ENCODE assay signal across 16 cellular contexts in genomic region chr19:39150235-39150634, GRCh38. TPM values are rescaled to one million over a fixed set of nuclear protein-coding genes. Genes with fewer than 3 reads are reported as not detected.
DNase-seq lines count a peak whose midpoint lies in the region; ATAC-seq and TF ChIP-seq lines count a peak whose summit lies in the region.
"Had no signal": no experiment of that assay in that cellular context is flagged by ENCODE, and none has a peak within 500 bp of the region (broad histone marks: within the 10 kb centered on the region; RNA-seq: fewer than 3 reads in every experiment).

No MANE protein-coding gene starts in this region.

- H3K9me3 Mint-ChIP-seq in Caco-2 (ENCODE audit: unreplicated experiment) (no peaks in the 10 kb centered on the region), endodermal cell (peaks cover 9% of the 10 kb centered on the region), osteocyte (ENCODE audit: unreplicated experiment) (no peaks in the 10 kb centered on the region)
- no peaks in the 10 kb centered on the region for H3K9me3 Mint-ChIP-seq in effector memory CD8-positive, alpha-beta T cell
- H3K9me3 Mint-ChIP-seq: CD14-positive monocyte had no signal

- H3K4me1 Mint-ChIP-seq in Caco-2 (ENCODE audit: low read depth, unreplicated experiment) (peaks cover 51% of the 10 kb centered on the region), endodermal cell (peaks cover 15% of the 10 kb centered on the region), osteocyte (ENCODE audit: unreplicated experiment) (no peaks in the 10 kb centered on the region)
- H3K4me1 Mint-ChIP-seq in effector memory CD8-positive, alpha-beta T cell (ENCODE audit: low read depth in 2 of 2) = peaks cover 20 to 22% of the 10 kb centered on the region in 2 donors

- BruUV-seq in Caco-2 (replicated peaks; lab: Mats Ljungman, UMichigan) = no TSS peak

- H3K4me3 Mint-ChIP-seq in Caco-2 (ENCODE audit: unreplicated experiment) = no peak overlapping the region
- no peak overlapping the region for H3K4me3 Mint-ChIP-seq in endodermal cell
- H3K4me3 Mint-ChIP-seq in effector memory CD8-positive, alpha-beta T cell = no peak overlapping the region
- no peak overlapping the region for H3K4me3 Mint-ChIP-seq in osteocyte (ENCODE audit: unreplicated experiment)
- H3K4me3 Mint-ChIP-seq: CD14-positive monocyte; CD4-positive, alpha-beta memory T cell; GM23338 had no signal

- CTCF ChIA-PET in Caco-2 (lab: Charles Lee) = no interaction called here

- no peak overlapping the region for H3K4me3 ChIP-seq in Caco-2 (ENCODE audit: low read depth, low read length)
- no peak overlapping the region for H3K4me3 ChIP-seq in WERI-Rb-1 (ENCODE audit: low read depth, low read length)
- no peak overlapping the region for H3K4me3 ChIP-seq in endodermal cell (ENCODE audit: low read length)
- H3K4me3 ChIP-seq: GM23338 had no signal

- intact Hi-C loops in Caco-2 (cut with micrococcal nuclease; ENCODE audit: unreplicated experiment) = no loop called here

- H3K9me3 ChIP-seq in Caco-2 = peaks cover 4% of the 10 kb centered on the region; the same call in 1 of the 2 replicates
- H3K9me3 ChIP-seq in WERI-Rb-1 (ENCODE audit: severe bottlenecking) = no peaks in the 10 kb centered on the region
- H3K9me3 ChIP-seq in endodermal cell (ENCODE audit: control insufficient read depth, low read length) = peaks cover 9% of the 10 kb centered on the region
- H3K9me3 ChIP-seq: BE2C had no signal

- H3K4me1 ChIP-seq in Caco-2 = peaks cover 33% of the 10 kb centered on the region
- no peaks in the 10 kb centered on the region for H3K4me1 ChIP-seq in endodermal cell (ENCODE audit: control insufficient read depth, insufficient read depth, low read length)

- H3K27me3 ChIP-seq in Caco-2 (replicated peaks; ENCODE audit: control insufficient read depth, insufficient read depth, low read length) (no peaks in the 10 kb centered on the region), WERI-Rb-1 (ENCODE audit: insufficient read depth, low read depth, severe bottlenecking) (no peaks in the 10 kb centered on the region), endodermal cell (ENCODE audit: control insufficient read depth, insufficient read depth, low read length, poor library complexity, severe bottlenecking) (no peaks in the 10 kb centered on the region)
- H3K27me3 ChIP-seq: BE2C had no signal

- ATAC-seq in activated CD4-positive, CD25-positive, alpha-beta regulatory T cell treated with anti-CD3 and anti-CD28 coated beads, Interleukin-2, amount 50 U/mL, for 24 hours = no peak
- no peak for ATAC-seq in effector memory CD8-positive, alpha-beta T cell (replicated peaks)
- ATAC-seq: GM23338 had no signal

- peak overlapping the region; percentile 60 for H3K27ac ChIP-seq in WERI-Rb-1
- H3K27ac ChIP-seq in endodermal cell (ENCODE audit: low read depth, low read length) = no peak overlapping the region

- H3K36me3 ChIP-seq in Caco-2 (ENCODE audit: control insufficient read depth, insufficient read depth, low read length) (no peaks in the 10 kb centered on the region; the same call in none of the 2 replicates), WERI-Rb-1 (peaks cover 9% of the 10 kb centered on the region), endodermal cell (ENCODE audit: control insufficient read depth, insufficient read depth, low read length) (peaks cover 9% of the 10 kb centered on the region)

- peaks cover 54% of the 10 kb centered on the region for H3K36me3 Mint-ChIP-seq in Caco-2 (ENCODE audit: insufficient read depth, unreplicated experiment)
- H3K36me3 Mint-ChIP-seq in endodermal cell (ENCODE audit: low read depth) = peaks cover 13% of the 10 kb centered on the region
- peaks cover 7% of the 10 kb centered on the region for H3K36me3 Mint-ChIP-seq in effector memory CD8-positive, alpha-beta T cell (ENCODE audit: insufficient read depth)
- peaks cover 6% of the 10 kb centered on the region for H3K36me3 Mint-ChIP-seq in osteocyte (ENCODE audit: unreplicated experiment)

- DNase-seq in Caco-2 (no peak), WERI-Rb-1 (no peak), endodermal cell (no peak), SIG-M5 treated with dmso at 0.1 percent for 504 hours (lab: John Stamatoyannopoulos, UW; ENCODE audit: unreplicated experiment) (no peak), osteocyte (ENCODE audit: extremely low spot score, unreplicated experiment) (no peak)
- no peak for DNase-seq in effector memory CD8-positive, alpha-beta T cell
- DNase-seq: ACHN; BE2C; Calu3; CD4-positive, alpha-beta memory T cell; DMS79 treated with DMSO at 0.1 percent for 48 hours; GF-D8 had no signal

- no peak overlapping the region for H3K9ac ChIP-seq in endodermal cell (ENCODE audit: extremely low read depth, low read length, poor library complexity, severe bottlenecking)

- POLR2A ChIA-PET in Caco-2 (lab: Charles Lee) = no interaction called here

- WGBS in endodermal cell (ENCODE audit: insufficient coverage in 1 of 2, insufficient read length in 1 of 2), 2 experiments = 89 to 96% methylated on average over 7 to 8 of the region's 8 CpGs

- peak overlapping the region; percentile 33 for H3K27ac Mint-ChIP-seq in Caco-2 (ENCODE audit: unreplicated experiment)
- peak overlapping the region; percentile 44 for H3K27ac Mint-ChIP-seq in endodermal cell
- H3K27ac Mint-ChIP-seq in effector memory CD8-positive, alpha-beta T cell = no peak overlapping the region
- no peak overlapping the region for H3K27ac Mint-ChIP-seq in osteocyte (ENCODE audit: unreplicated experiment)
- H3K27ac Mint-ChIP-seq: CD4-positive, alpha-beta memory T cell had no signal

- TF ChIP-seq CTCF in Caco-2 (IDR thresholded peaks at IDR 0.05; ENCODE audit: insufficient read depth in 1 of 2, low read depth in 1 of 2, low read length in 1 of 2, severe bottlenecking in 1 of 2, unreplicated experiment in 1 of 2) = no peak
- no peak for TF ChIP-seq CTCF in WERI-Rb-1 (IDR thresholded peaks at IDR 0.05; ENCODE audit: low read depth, low read length)
- TF ChIP-seq CTCF in endodermal cell (conservative IDR thresholded peaks at IDR 0.05) = no peak
- no peak for TF ChIP-seq CTCF in osteocyte (IDR thresholded peaks at IDR 0.05)

- no peaks in the 10 kb centered on the region for H3K27me3 Mint-ChIP-seq in Caco-2 (ENCODE audit: insufficient read depth, unreplicated experiment)
- no peaks in the 10 kb centered on the region for H3K27me3 Mint-ChIP-seq in endodermal cell (ENCODE audit: insufficient read depth)
- H3K27me3 Mint-ChIP-seq in effector memory CD8-positive, alpha-beta T cell = no peaks in the 10 kb centered on the region
- no peaks in the 10 kb centered on the region for H3K27me3 Mint-ChIP-seq in osteocyte (ENCODE audit: unreplicated experiment)
- H3K27me3 Mint-ChIP-seq: CD4-positive, alpha-beta memory T cell had no signal

RNA-seq across cellular contexts. Expression of gene PAK4, which starts 24.6 kb away (rescaled TPM):
- total RNA-seq in Caco-2 (2022) = 98.6 and 112 TPM in 2 replicates
- total RNA-seq in endodermal cell = 10 to 100 TPM; 63.9 to 68.1 TPM
- polyA plus RNA-seq in endodermal cell (2013, experiment 1 of 2) = 59.4 TPM
- polyA plus RNA-seq in endodermal cell (2013, experiment 2 of 2) = 56.1 TPM
- total RNA-seq in osteocyte = 14.8 and 16.5 TPM in 2 replicates

RNA-seq across cellular contexts. Expression of gene NCCRP1, which starts 46.5 kb away (rescaled TPM):
- total RNA-seq in Caco-2 (2022) (0.39 and 0.84 TPM in 2 replicates), endodermal cell (under 1 TPM; 0.40 to 0.53 TPM), osteocyte (not detected in 2 replicates)
- 0.71 TPM for polyA plus RNA-seq in endodermal cell (2013, experiment 1 of 2)
- polyA plus RNA-seq in endodermal cell (2013, experiment 2 of 2) = 1.2 TPM
- total RNA-seq: CD4-positive, alpha-beta memory T cell; HT-29 had no signal
- polyA plus RNA-seq: CD14-positive monocyte; CD4-positive, alpha-beta memory T cell had no signal

RNA-seq across cellular contexts. Expression of gene SYCN, which starts 53.8 kb away (rescaled TPM):
- total RNA-seq in Caco-2 (2022) (not detected in 2 replicates), endodermal cell (not detected), osteocyte (not detected in 2 replicates)
- not detected for polyA plus RNA-seq in endodermal cell (2013, experiment 1 of 2)
- polyA plus RNA-seq in endodermal cell (2013, experiment 2 of 2) = not detected
- total RNA-seq: Calu3; CD4-positive, alpha-beta memory T cell; GM23338; HT-29 had no signal
- polyA plus RNA-seq: CD14-positive monocyte; CD4-positive, alpha-beta memory T cell; GM23338 had no signal

Comparison
In these comparisons a context has a peak if more than half of its experiments do, and no peak if none do; other contexts are left out.
1. H3K27ac Mint-ChIP-seq: peak in Caco-2 (single experiment) and endodermal cell (single experiment); none in effector memory CD8-positive, alpha-beta T cell (0 of 2) and osteocyte (single experiment).